ENCODE assay signal across 8 cellular contexts in genomic region chr5:10250804-10251276, GRCh38. TPM values are rescaled to one million over a fixed set of nuclear protein-coding genes. Genes with fewer than 3 reads are reported as not detected.
DNase-seq lines count a peak whose midpoint lies in the region; ATAC-seq and TF ChIP-seq lines count a peak whose summit lies in the region.

No MANE protein-coding gene starts in this region.

- TF ChIP-seq CTCF in GM06990 (IDR thresholded peaks at IDR 0.05; ENCODE audit: insufficient read depth, low read length, poor library complexity, severe bottlenecking) = no peak
- TF ChIP-seq CTCF in HFFc6 (IDR thresholded peaks at IDR 0.05) = no peak
- TF ChIP-seq CTCF in dorsolateral prefrontal cortex (IDR thresholded peaks at IDR 0.05 in 54 of 56, conservative IDR thresholded peaks at IDR 0.05 in 2 of 56; ENCODE audit: low read depth in 1 of 56, partially characterized antibody in 56 of 56) = no peak

- H3K4me1 Mint-ChIP-seq in HFFc6 (ENCODE audit: low read depth) = peaks cover 53% of the 10 kb centered on the region
- H3K4me1 Mint-ChIP-seq in naive thymus-derived CD8-positive, alpha-beta T cell = peaks cover 25 to 65% (median 61%) of the 10 kb centered on the region in 4 donors

- peaks cover 35% of the 10 kb centered on the region for H3K36me3 Mint-ChIP-seq in HFFc6 (ENCODE audit: low read depth)
- H3K36me3 Mint-ChIP-seq in naive thymus-derived CD8-positive, alpha-beta T cell = peaks cover 0 to 35% (median 5%) of the 10 kb centered on the region in 3 donors

- peaks cover 13% of the 10 kb centered on the region for H3K36me3 ChIP-seq in GM06990 (ENCODE audit: control insufficient read depth, insufficient read depth, low read length)

- intact Hi-C loops in dorsolateral prefrontal cortex (cut with DNase I) = loop anchor here (5.0 kb wide), 1 partner anchor 101 kb away; the partner anchor contains the start of gene MARCHF6 (in 2 of the 2)

- no peaks in the 10 kb centered on the region; the same call in none of the 2 replicates for H3K27me3 Mint-ChIP-seq in HFFc6 (ENCODE audit: insufficient read depth)
- H3K27me3 Mint-ChIP-seq in naive thymus-derived CD8-positive, alpha-beta T cell = no peaks in the 10 kb centered on the region

- no peak for DNase-seq in GM06990 (ENCODE audit: extremely low read depth, insufficient read length)
- DNase-seq in HFFc6 = peak; percentile 36
- DNase-seq in RKO (ENCODE audit: low spot score) = peak; percentile 50
- no peak for DNase-seq in dorsolateral prefrontal cortex
- peak in 5 of 10 donors; percentile 6 to 44 (median 22) for DNase-seq in naive thymus-derived CD8-positive, alpha-beta T cell
- DNase-seq in NCI-H2196 treated with DMSO at 0.1 percent for 48 hours (lab: John Stamatoyannopoulos, UW; ENCODE audit: unreplicated experiment) = no peak
- DNase-seq in NK-92 (lab: John Stamatoyannopoulos, UW; ENCODE audit: unreplicated experiment) = no peak

- peak overlapping the region; percentile 95 for H3K4me3 Mint-ChIP-seq in HFFc6
- peak overlapping the region; percentile 82 to 96 (median 91) for H3K4me3 Mint-ChIP-seq in naive thymus-derived CD8-positive, alpha-beta T cell

- POLR2A ChIA-PET in naive thymus-derived CD8-positive, alpha-beta T cell (lab: Charles Lee) = interaction anchor here (1.3 to 3.4 kb wide), 2 partner anchors 12 to 102 kb away, joined by 4 to 30 read pairs; partner anchors contain the start of gene MARCHF6

- H3K27ac ChIP-seq in dorsolateral prefrontal cortex = peak overlapping the region in 55 of 59 donors; percentile 91 to 100 (median 98)

- H3K27me3 ChIP-seq in GM06990 (replicated peaks; ENCODE audit: control insufficient read depth, insufficient read depth, low read length) (no peaks in the 10 kb centered on the region), dorsolateral prefrontal cortex (no peaks in the 10 kb centered on the region)

- H3K9me3 Mint-ChIP-seq in HFFc6 = no peaks in the 10 kb centered on the region
- H3K9me3 Mint-ChIP-seq in naive thymus-derived CD8-positive, alpha-beta T cell = peaks cover 0 to 2% (median 0%) of the 10 kb centered on the region in 9 donors

- peak overlapping the region; percentile 100 for H3K27ac Mint-ChIP-seq in HFFc6
- H3K27ac Mint-ChIP-seq in naive thymus-derived CD8-positive, alpha-beta T cell = peak overlapping the region; percentile 52 to 100 (median 85)

- ATAC-seq in naive thymus-derived CD8-positive, alpha-beta T cell = peak; percentile 27 to 45
- no peak for ATAC-seq in HG02840 (IDR thresholded peaks at IDR 0.05; ENCODE audit: low FRiP score, unreplicated experiment)

- H3K4me3 ChIP-seq in GM06990 (replicated peaks; ENCODE audit: low read depth, low read length) = peak overlapping the region; percentile 96
- H3K4me3 ChIP-seq in dorsolateral prefrontal cortex = peak overlapping the region; percentile 73 to 100 (median 96)

RNA-seq across cellular contexts. Expression of gene CCT5, which starts 0.8 kb away (rescaled TPM):
- total RNA-seq in HFFc6 (2021; fragmentation: NEBNext Ultra II Directional; extraction: Animal tissue kit (Norgen Biotek cat#: 25700)) = 100 to 1,000 TPM; 274 to 362 (median 330) TPM
- total RNA-seq in dorsolateral prefrontal cortex = 100 to 1,000 TPM in 44 of 120 experiments, 10 to 100 TPM in 76; 51.3 to 143 (median 92.4) TPM
- 100 to 1,000 TPM; 103 to 116 TPM for total RNA-seq in naive thymus-derived CD8-positive, alpha-beta T cell
- 100 to 1,000 TPM; 195 to 216 (median 196) TPM for polyA plus RNA-seq in naive thymus-derived CD8-positive, alpha-beta T cell

RNA-seq across cellular contexts. Expression of gene ATPSCKMT, which starts 1.2 kb away (rescaled TPM):
- total RNA-seq in HFFc6 (2021; fragmentation: NEBNext Ultra II Directional; extraction: Animal tissue kit (Norgen Biotek cat#: 25700)) = 10 to 100 TPM; 16.3 to 26.2 (median 18.8) TPM
- 10 to 100 TPM; 16.3 to 80.8 (median 33.6) TPM for total RNA-seq in dorsolateral prefrontal cortex
- 10 to 100 TPM; 16.8 to 20.7 TPM for total RNA-seq in naive thymus-derived CD8-positive, alpha-beta T cell
- 10 to 100 TPM; 10.1 to 18.3 (median 14.3) TPM for polyA plus RNA-seq in naive thymus-derived CD8-positive, alpha-beta T cell

RNA-seq across cellular contexts. Expression of gene CMBL, which starts 56.9 kb away (rescaled TPM):
- 10 to 100 TPM; 30.2 to 39.0 (median 38.0) TPM for total RNA-seq in HFFc6 (2021; fragmentation: NEBNext Ultra II Directional; extraction: Animal tissue kit (Norgen Biotek cat#: 25700))
- 10 to 100 TPM; 16.2 to 42.6 (median 28.5) TPM for total RNA-seq in dorsolateral prefrontal cortex
- under 1 TPM; 0.36 to 0.69 TPM for total RNA-seq in naive thymus-derived CD8-positive, alpha-beta T cell
- under 1 TPM; 0.35 to 0.65 (median 0.51) TPM for polyA plus RNA-seq in naive thymus-derived CD8-positive, alpha-beta T cell

Comparison
In these comparisons a context has a peak if more than half of its experiments do, and no peak if none do; other contexts are left out.
1. DNase-seq: peak in HFFc6 (single experiment) and RKO (single experiment); none in GM06990 (single experiment), dorsolateral prefrontal cortex (0 of 10), NCI-H2196 treated with DMSO at 0.1 percent for 48 hours (single experiment) and NK-92 (single experiment).
2. RNA of gene CMBL, which starts 56.9 kb away (total RNA-seq): 30.2 to 39.0 TPM in HFFc6 and 16.2 to 42.6 TPM in dorsolateral prefrontal cortex; 0.36 to 0.69 TPM in naive thymus-derived CD8-positive, alpha-beta T cell; every median in the first group is over 10 times any median in the second.